ENCODE assay signal across 26 cellular contexts in genomic region chr3:21662403-21662802, GRCh38.
"Had no signal": no experiment of that assay in that cellular context is flagged by ENCODE, and none has a peak within 500 bp of the region (broad histone marks: within the 10 kb centered on the region; RNA-seq: fewer than 3 reads in every experiment).

No MANE protein-coding gene starts in this region.

- H3K27me3 ChIP-seq: stomach, suprapubic skin, testis, thyroid gland, tibial artery, tibial nerve, transverse colon, upper lobe of left lung, upper lobe of right lung, uterus, vagina had no signal

- H3K9me3 ChIP-seq: stomach, suprapubic skin, testis, thoracic aorta, thyroid gland, tibial artery, tibial nerve, transverse colon, upper lobe of left lung, upper lobe of right lung, uterus, vagina had no signal

- ATAC-seq: stimulated activated effector memory CD8-positive, alpha-beta T cell treated with anti-CD3 and anti-CD28 coated beads, Interleukin-12 subunit alpha, Interleukin-12 subunit beta, amount 100 ng/mL, for 72 hours; stimulated activated memory B cell treated with anti-CD40 and anti-IgM and Interleukin-4, amounts not matched to agents 10 μg/mL and 1 μg/mL and 100 μg/mL, for 72 hours; stimulated activated naive B cell treated with anti-CD40 and anti-IgM and Interleukin-4, amounts not matched to agents 10 μg/mL and 1 μg/mL and 100 μg/mL, for 72 hours; stimulated activated naive CD8-positive, alpha-beta T cell treated with anti-CD3 and anti-CD28 coated beads, Interleukin-15, amount 100 ng/mL, for 72 hours; stimulated activated naive CD8-positive, alpha-beta T cell treated with anti-CD3 and anti-CD28 coated beads, Interleukin-15, Interleukin-2, amounts not matched to agents 100 U/mL and 50 U/mL, for 24 hours; upper lobe of right lung had no signal

- DNase-seq: stimulated activated CD4-positive, alpha-beta T cell treated with anti-CD3 and anti-CD28 coated beads, Interleukin-2, amount 100 ng/mL, for 48 hours; stimulated activated CD4-positive, alpha-beta T cell treated with anti-CD3 and anti-CD28 coated beads, Interleukin-4, amount 100 ng/mL, for 1 hour; stimulated activated CD4-positive, alpha-beta T cell treated with anti-CD3 and anti-CD28 coated beads, Interleukin-4, amount 100 ng/mL, for 24 hours; stimulated activated CD4-positive, alpha-beta T cell treated with anti-CD3 and anti-CD28 coated beads, Interleukin-4, amount 100 ng/mL, for 4 hours; stimulated activated CD8-positive, alpha-beta memory T cell treated with anti-CD3 and anti-CD28 coated beads, Interleukin-4, amount 100 ng/mL, for 48 hours; stimulated activated naive B cell treated with anti-CD40 and anti-IgM and Interleukin-4, amounts not matched to agents 10 μg/mL and 1 μg/mL and 100 μg/mL, for 72 hours; stimulated activated naive CD4-positive, alpha-beta T cell; stimulated activated naive CD4-positive, alpha-beta T cell treated with Interleukin-2 at 50 U/mL for 16 hours; stimulated activated naive CD8-positive, alpha-beta T cell treated with anti-CD3 and anti-CD28 coated beads, Interleukin-15, amount 100 ng/mL, for 72 hours; stimulated activated naive CD8-positive, alpha-beta T cell treated with anti-CD3 and anti-CD28 coated beads, Interleukin-15, Interleukin-2, amounts not matched to agents 100 U/mL and 50 U/mL, for 24 hours; stomach; substantia nigra; testis; thyroid gland; tibial artery; transverse colon; trophoblast cell; upper lobe of left lung; upper lobe of right lung; uterus had no signal

- H3K4me1 ChIP-seq: suprapubic skin, testis, tibial nerve, transverse colon, upper lobe of left lung, upper lobe of right lung, uterus, vagina had no signal

- H3K4me3 ChIP-seq: stomach, suprapubic skin, testis, thoracic aorta, thyroid gland, tibial artery, tibial nerve, transverse colon, upper lobe of left lung, upper lobe of right lung, uterus, vagina had no signal

- H3K36me3 ChIP-seq: stomach, suprapubic skin, thoracic aorta, thyroid gland, tibial artery, tibial nerve, transverse colon, upper lobe of left lung, upper lobe of right lung, uterus, vagina had no signal

- H3K27ac ChIP-seq: stomach, suprapubic skin, testis, thoracic aorta, thyroid gland, tibial artery, tibial nerve, transverse colon, upper lobe of left lung, upper lobe of right lung, uterus, vagina had no signal
